8 cellular contexts compared by ENCODE assay signal in the genomic region with DNA sequence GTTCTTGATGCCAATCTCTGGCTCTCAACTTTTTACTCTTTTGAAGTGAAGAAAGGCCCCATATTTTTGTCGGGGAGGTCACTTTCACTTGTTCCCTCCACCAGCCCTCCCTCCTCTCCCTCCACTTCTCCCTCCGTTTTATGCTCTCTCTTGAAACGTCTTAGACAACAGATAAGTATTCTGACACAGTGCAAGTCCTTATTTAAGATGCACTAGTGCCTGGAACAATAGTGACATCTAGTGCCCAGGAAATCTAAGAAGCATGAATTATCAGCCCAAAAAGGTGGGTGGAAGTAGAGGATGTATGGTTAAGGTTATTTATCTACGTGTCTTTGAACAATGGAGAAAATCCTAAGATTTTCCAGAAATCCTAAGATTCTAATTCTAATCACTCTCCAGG. TPM values are rescaled to one million over a fixed set of nuclear protein-coding genes. Genes with fewer than 3 reads are reported as not detected.
DNase-seq lines count a peak whose midpoint lies in the region; ATAC-seq and TF ChIP-seq lines count a peak whose summit lies in the region.

No MANE protein-coding gene starts in this region.

- peak; percentile 53 for ATAC-seq in activated T-helper 17 cell treated with anti-CD3 and anti-CD28 coated beads, Interleukin-2, amount 50 U/mL, for 72 hours (replicated peaks)
- ATAC-seq in heart right ventricle (peak; percentile 65 to 91 (median 80)), GM21390 (IDR thresholded peaks at IDR 0.05; ENCODE audit: unreplicated experiment) (no peak)

- peaks cover 5% of the 10 kb centered on the region for H3K4me1 Mint-ChIP-seq in activated T-helper 17 cell treated with anti-CD3 and anti-CD28 coated beads, Interleukin-2, amount 50 U/mL, for 72 hours

- intact Hi-C loops in heart right ventricle (cut with DNase I), result loop anchor here (1.0 to 10.0 kb wide), 9 partner anchors 75 to 303 kb away; a partner anchor contains a TSS

- H3K9me2 ChIP-seq in Loucy (replicated peaks; ENCODE audit: low read depth, low read length), result no peaks in the 10 kb centered on the region

- TF ChIP-seq CTCF in Loucy (conservative IDR thresholded peaks at IDR 0.05; ENCODE audit: low read length) (peak; percentile 92), heart right ventricle (IDR thresholded peaks at IDR 0.05) (peak; percentile 51 to 81 (median 65))

- H3K9me3 Mint-ChIP-seq in activated T-helper 17 cell treated with anti-CD3 and anti-CD28 coated beads, Interleukin-2, amount 50 U/mL, for 72 hours, result no peaks in the 10 kb centered on the region

- H3K9ac ChIP-seq in Loucy (ENCODE audit: low read depth, low read length, poor library complexity, severe bottlenecking), result peak overlapping the region; percentile 55

- H3K4me2 ChIP-seq in Loucy (ENCODE audit: low read depth, low read length, poor library complexity, severe bottlenecking), result peak overlapping the region; percentile 49

- H3K79me2 ChIP-seq in Loucy (ENCODE audit: insufficient read depth, low read length), result no peaks in the 10 kb centered on the region

- DNase-seq in activated gamma-delta T cell treated with anti-CD3 and anti-CD28 coated beads, Interleukin-2, amount 50 U/mL, for 16 hours (ENCODE audit: low read depth), result peak; percentile 17
- DNase-seq in activated gamma-delta T cell treated with Interleukin-2 at 50 U/mL for 16 hours (no peak), heart right ventricle (no peak), skeletal muscle cell (ENCODE audit: low read depth) (peak; percentile 52)
- no peak for DNase-seq in activated CD8-positive, alpha-beta memory T cell treated with anti-CD3 and anti-CD28 coated beads, Interleukin-2, amount 50 U/mL, for 4 hours

- H3K4me1 ChIP-seq in Loucy (ENCODE audit: insufficient read depth, low read length, poor library complexity, severe bottlenecking), result peaks cover 22% of the 10 kb centered on the region
- H3K4me1 ChIP-seq in heart right ventricle, result peaks cover 0 to 28% (median 20%) of the 10 kb centered on the region in 9 donors

- H3K27me3 ChIP-seq in Loucy (ENCODE audit: insufficient read depth, low read length, poor library complexity, severe bottlenecking), result no peaks in the 10 kb centered on the region
- H3K27me3 ChIP-seq in heart right ventricle, result no peaks in the 10 kb centered on the region

- peak overlapping the region in 1 of 10 donors; percentile 66 for H3K27ac ChIP-seq in heart right ventricle

- H3K27me3 Mint-ChIP-seq in activated T-helper 17 cell treated with anti-CD3 and anti-CD28 coated beads, Interleukin-2, amount 50 U/mL, for 72 hours, result no peaks in the 10 kb centered on the region

- H3F3A ChIP-seq in Loucy (ENCODE audit: low read depth), result no peaks in the 10 kb centered on the region

- peaks cover 55% of the 10 kb centered on the region; the same call in 1 of the 2 replicates for H3K36me3 ChIP-seq in Loucy (ENCODE audit: insufficient read depth, low read length)
- peaks cover 0 to 94% (median 46%) of the 10 kb centered on the region in 9 donors for H3K36me3 ChIP-seq in heart right ventricle

- 12 to 16% methylated on average over 4 of the region's 4 CpGs for WGBS in heart right ventricle, 2 donors

- no peaks in the 10 kb centered on the region for H4K20me1 ChIP-seq in Loucy (ENCODE audit: insufficient read depth, low read length, poor library complexity, severe bottlenecking)

- H3K27ac Mint-ChIP-seq in activated T-helper 17 cell treated with anti-CD3 and anti-CD28 coated beads, Interleukin-2, amount 50 U/mL, for 72 hours, result no peak overlapping the region

- H3K4me3 ChIP-seq in Loucy (ENCODE audit: low read length, poor library complexity, severe bottlenecking), result peak overlapping the region; percentile 2
- H3K4me3 ChIP-seq in heart right ventricle, result no peak overlapping the region
- no peak overlapping the region for H3K4me3 ChIP-seq in skeletal muscle cell (ENCODE audit: low read depth, low read length)

- peaks cover 96% of the 10 kb centered on the region for H3K36me3 Mint-ChIP-seq in activated T-helper 17 cell treated with anti-CD3 and anti-CD28 coated beads, Interleukin-2, amount 50 U/mL, for 72 hours (ENCODE audit: low read depth)

- H2AFZ ChIP-seq in Loucy (ENCODE audit: low read length), result no peak overlapping the region

- no peak overlapping the region for H3K4me3 Mint-ChIP-seq in activated T-helper 17 cell treated with anti-CD3 and anti-CD28 coated beads, Interleukin-2, amount 50 U/mL, for 72 hours

- H3K9me3 ChIP-seq in Loucy (ENCODE audit: insufficient read depth, low read depth, low read length) (no peaks in the 10 kb centered on the region), heart right ventricle (no peaks in the 10 kb centered on the region)

RNA-seq across cellular contexts. Expression of a gene that starts 17.9 kb away (rescaled TPM):
- total RNA-seq in activated T-helper 17 cell treated with anti-CD3 and anti-CD28 coated beads, Interleukin-2, amount 50 U/mL, for 72 hours, result 100 to 1,000 TPM in 1 of 2 donors, 10 to 100 TPM in 1; 79.0 to 103 TPM
- 10 to 100 TPM; 49.6 to 66.8 (median 62.5) TPM for total RNA-seq in heart right ventricle
- polyA plus RNA-seq in heart right ventricle, result 10 to 100 TPM; 50.4 to 60.7 TPM

RNA-seq across cellular contexts. Expression of a gene that starts 18.2 kb away (rescaled TPM):
- 10 to 100 TPM; 34.1 to 37.4 TPM for total RNA-seq in activated T-helper 17 cell treated with anti-CD3 and anti-CD28 coated beads, Interleukin-2, amount 50 U/mL, for 72 hours
- total RNA-seq in heart right ventricle, result 10 to 100 TPM; 14.7 to 21.4 (median 18.5) TPM
- polyA plus RNA-seq in heart right ventricle, result 1 to 10 TPM; 6.9 to 9.5 TPM

Comparison
In these comparisons a context has a peak if more than half of its experiments do, and no peak if none do; other contexts are left out.
1. DNase-seq: peak in activated gamma-delta T cell treated with anti-CD3 and anti-CD28 coated beads, Interleukin-2, amount 50 U/mL, for 16 hours (single experiment) and skeletal muscle cell (single experiment); none in activated gamma-delta T cell treated with Interleukin-2 at 50 U/mL for 16 hours (single experiment), heart right ventricle (0 of 2) and activated CD8-positive, alpha-beta memory T cell treated with anti-CD3 and anti-CD28 coated beads, Interleukin-2, amount 50 U/mL, for 4 hours (single experiment).